Comparison of ENCODE assay signal across 8 cellular contexts in the genomic region with DNA sequence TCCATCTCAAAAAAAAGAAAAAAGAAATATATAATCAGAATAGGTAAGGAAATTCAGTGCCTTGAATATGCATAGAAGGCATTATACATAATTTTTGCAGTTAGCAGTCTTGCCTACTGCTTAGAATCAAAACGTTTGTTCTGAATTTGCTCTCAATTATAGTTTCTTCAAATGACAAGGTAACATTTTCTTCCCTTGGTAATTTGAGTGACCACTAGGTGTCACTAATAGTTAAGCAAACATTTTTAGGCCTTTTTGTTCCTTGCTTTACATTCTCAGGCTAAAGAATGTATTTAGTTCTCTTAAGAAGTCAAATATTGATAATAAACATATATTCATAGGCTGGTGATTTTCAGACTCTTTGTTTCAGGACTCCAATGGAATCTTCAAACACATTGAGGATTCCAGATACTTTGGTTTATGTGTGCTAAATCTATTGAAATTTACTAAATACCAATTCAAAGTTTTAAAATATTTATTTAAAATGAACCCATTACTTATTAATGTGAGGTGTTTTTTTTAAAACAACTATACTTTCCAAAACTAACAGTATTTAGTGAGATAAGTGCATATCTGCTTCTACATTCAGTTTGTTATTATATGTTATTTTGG. TPM values are rescaled to one million over a fixed set of nuclear protein-coding genes. Genes with fewer than 3 reads are reported as not detected.
DNase-seq lines count a peak whose midpoint lies in the region; ATAC-seq and TF ChIP-seq lines count a peak whose summit lies in the region.

No MANE protein-coding gene starts in this region.

- H3K4me1 ChIP-seq in tibial artery: no peaks in the 10 kb centered on the region

- no peak overlapping the region for H3K27ac ChIP-seq in tibial artery

- H3K4me3 Mint-ChIP-seq in WTC11: no peak overlapping the region

- DNase-seq in NCI-H2107 treated with DMSO at 0.1 percent for 48 hours (lab: John Stamatoyannopoulos, UW; ENCODE audit: unreplicated experiment) (peak; percentile 6), NCI-H2107 (lab: John Stamatoyannopoulos, UW) (no peak), MV-4-11 (lab: John Stamatoyannopoulos, UW) (peak; percentile 50), WTC11 (ENCODE audit: low spot score) (no peak), iPS DF 4.7 (ENCODE audit: extremely low read depth, low spot score) (peak; percentile 16), tibial artery (no peak)
- no peak for DNase-seq in activated T-cell treated with anti-CD3 and anti-CD28 coated beads, Interleukin-2, amount 50 U/mL, for 1 hour

- POLR2A ChIA-PET in WTC11 (lab: Charles Lee): no interaction called here

- peaks cover 14 to 44% (median 21%) of the 10 kb centered on the region in 3 donors for H3K36me3 ChIP-seq in tibial artery

- no peaks in the 10 kb centered on the region for H3K4me1 Mint-ChIP-seq in WTC11

- intact Hi-C loops in tibial artery (cut with DNase I; ENCODE audit: low total_unique reads): loop anchor here (5.0 kb wide), 1 partner anchor 107 kb away; no protein-coding TSS in a partner anchor

- no peaks in the 10 kb centered on the region for H3K9me3 ChIP-seq in tibial artery

- no peak overlapping the region for H3K27ac Mint-ChIP-seq in WTC11

- ATAC-seq in WTC11: no peak
- ATAC-seq in GM19463 (IDR thresholded peaks at IDR 0.05; ENCODE audit: unreplicated experiment): no peak

- TF ChIP-seq CTCF in WTC11 (IDR thresholded peaks at IDR 0.05) (peak; percentile 48; the same call in 1 of the 2 replicates), tibial artery (IDR thresholded peaks at IDR 0.05) (peak; percentile 53 to 63)

- no peaks in the 10 kb centered on the region for H3K27me3 ChIP-seq in tibial artery

- no peak overlapping the region for H3K4me3 ChIP-seq in tibial artery

- no peaks in the 10 kb centered on the region for H3K27me3 Mint-ChIP-seq in WTC11 (ENCODE audit: low read depth)

- H3K36me3 Mint-ChIP-seq in WTC11: peaks cover 66% of the 10 kb centered on the region

- CTCF ChIA-PET in WTC11 (lab: Charles Lee): interaction anchor here (1.3 kb wide), 1 partner anchor 105 kb away, joined by 11 read pairs; no protein-coding TSS in a partner anchor

- H3K9me3 Mint-ChIP-seq in WTC11: no peaks in the 10 kb centered on the region

TF ChIP-seq in WTC11, 78 proteins besides CTCF, POLR2A, EP300 and RAD21:
- TF ChIP-seq FOXP1 (CRISPR knock-in tag; IDR thresholded peaks at IDR 0.05; ENCODE audit: borderline replicate concordance): no peak
- no peak for TF ChIP-seq FOXK1 (CRISPR knock-in tag; IDR thresholded peaks at IDR 0.05)
- TF ChIP-seq, protein P1, sequence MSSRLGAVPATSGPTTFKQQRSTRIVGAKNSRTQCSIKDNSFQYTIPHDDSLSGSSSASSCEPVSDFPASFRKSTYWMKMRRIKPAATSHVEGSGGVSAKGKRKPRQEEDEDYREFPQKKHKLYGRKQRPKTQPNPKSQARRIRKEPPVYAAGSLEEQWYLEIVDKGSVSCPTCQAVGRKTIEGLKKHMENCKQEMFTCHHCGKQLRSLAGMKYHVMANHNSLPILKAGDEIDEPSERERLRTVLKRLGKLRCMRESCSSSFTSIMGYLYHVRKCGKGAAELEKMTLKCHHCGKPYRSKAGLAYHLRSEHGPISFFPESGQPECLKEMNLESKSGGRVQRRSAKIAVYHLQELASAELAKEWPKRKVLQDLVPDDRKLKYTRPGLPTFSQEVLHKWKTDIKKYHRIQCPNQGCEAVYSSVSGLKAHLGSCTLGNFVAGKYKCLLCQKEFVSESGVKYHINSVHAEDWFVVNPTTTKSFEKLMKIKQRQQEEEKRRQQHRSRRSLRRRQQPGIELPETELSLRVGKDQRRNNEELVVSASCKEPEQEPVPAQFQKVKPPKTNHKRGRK (CRISPR knock-in tag; IDR thresholded peaks at IDR 0.05; ENCODE audit: borderline replicate concordance): no peak
- no peak for TF ChIP-seq SP1 (CRISPR knock-in tag; conservative IDR thresholded peaks at IDR 0.05)
- TF ChIP-seq ZNF317 (CRISPR knock-in tag; IDR thresholded peaks at IDR 0.05; ENCODE audit: borderline replicate concordance, low read depth): no peak
- TF ChIP-seq ZBTB21 (CRISPR knock-in tag; IDR thresholded peaks at IDR 0.05; ENCODE audit: borderline replicate concordance): no peak
- TF ChIP-seq TP53 (CRISPR knock-in tag; IDR thresholded peaks at IDR 0.05): no peak
- TF ChIP-seq, protein P2, sequence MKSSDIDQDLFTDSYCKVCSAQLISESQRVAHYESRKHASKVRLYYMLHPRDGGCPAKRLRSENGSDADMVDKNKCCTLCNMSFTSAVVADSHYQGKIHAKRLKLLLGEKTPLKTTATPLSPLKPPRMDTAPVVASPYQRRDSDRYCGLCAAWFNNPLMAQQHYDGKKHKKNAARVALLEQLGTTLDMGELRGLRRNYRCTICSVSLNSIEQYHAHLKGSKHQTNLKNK (CRISPR knock-in tag; IDR thresholded peaks at IDR 0.05): no peak
- TF ChIP-seq, protein P3, sequence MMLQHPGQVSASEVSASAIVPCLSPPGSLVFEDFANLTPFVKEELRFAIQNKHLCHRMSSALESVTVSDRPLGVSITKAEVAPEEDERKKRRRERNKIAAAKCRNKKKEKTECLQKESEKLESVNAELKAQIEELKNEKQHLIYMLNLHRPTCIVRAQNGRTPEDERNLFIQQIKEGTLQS (CRISPR knock-in tag; conservative IDR thresholded peaks at IDR 0.05): no peak
- no peak for TF ChIP-seq ZNF121 (CRISPR knock-in tag; IDR thresholded peaks at IDR 0.05)
- TF ChIP-seq ZNF423 (CRISPR knock-in tag; IDR thresholded peaks at IDR 0.05): no peak
- no peak for TF ChIP-seq ZNF416 (CRISPR knock-in tag; IDR thresholded peaks at IDR 0.05)
- TF ChIP-seq ZNF138 (CRISPR knock-in tag; conservative IDR thresholded peaks at IDR 0.05): no peak
- TF ChIP-seq ATF1 (CRISPR knock-in tag; IDR thresholded peaks at IDR 0.05): no peak
- TF ChIP-seq, protein P4, sequence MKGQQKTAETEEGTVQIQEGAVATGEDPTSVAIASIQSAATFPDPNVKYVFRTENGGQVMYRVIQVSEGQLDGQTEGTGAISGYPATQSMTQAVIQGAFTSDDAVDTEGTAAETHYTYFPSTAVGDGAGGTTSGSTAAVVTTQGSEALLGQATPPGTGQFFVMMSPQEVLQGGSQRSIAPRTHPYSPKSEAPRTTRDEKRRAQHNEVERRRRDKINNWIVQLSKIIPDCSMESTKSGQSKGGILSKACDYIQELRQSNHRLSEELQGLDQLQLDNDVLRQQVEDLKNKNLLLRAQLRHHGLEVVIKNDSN (CRISPR knock-in tag; IDR thresholded peaks at IDR 0.05): no peak
- TF ChIP-seq, protein P5, sequence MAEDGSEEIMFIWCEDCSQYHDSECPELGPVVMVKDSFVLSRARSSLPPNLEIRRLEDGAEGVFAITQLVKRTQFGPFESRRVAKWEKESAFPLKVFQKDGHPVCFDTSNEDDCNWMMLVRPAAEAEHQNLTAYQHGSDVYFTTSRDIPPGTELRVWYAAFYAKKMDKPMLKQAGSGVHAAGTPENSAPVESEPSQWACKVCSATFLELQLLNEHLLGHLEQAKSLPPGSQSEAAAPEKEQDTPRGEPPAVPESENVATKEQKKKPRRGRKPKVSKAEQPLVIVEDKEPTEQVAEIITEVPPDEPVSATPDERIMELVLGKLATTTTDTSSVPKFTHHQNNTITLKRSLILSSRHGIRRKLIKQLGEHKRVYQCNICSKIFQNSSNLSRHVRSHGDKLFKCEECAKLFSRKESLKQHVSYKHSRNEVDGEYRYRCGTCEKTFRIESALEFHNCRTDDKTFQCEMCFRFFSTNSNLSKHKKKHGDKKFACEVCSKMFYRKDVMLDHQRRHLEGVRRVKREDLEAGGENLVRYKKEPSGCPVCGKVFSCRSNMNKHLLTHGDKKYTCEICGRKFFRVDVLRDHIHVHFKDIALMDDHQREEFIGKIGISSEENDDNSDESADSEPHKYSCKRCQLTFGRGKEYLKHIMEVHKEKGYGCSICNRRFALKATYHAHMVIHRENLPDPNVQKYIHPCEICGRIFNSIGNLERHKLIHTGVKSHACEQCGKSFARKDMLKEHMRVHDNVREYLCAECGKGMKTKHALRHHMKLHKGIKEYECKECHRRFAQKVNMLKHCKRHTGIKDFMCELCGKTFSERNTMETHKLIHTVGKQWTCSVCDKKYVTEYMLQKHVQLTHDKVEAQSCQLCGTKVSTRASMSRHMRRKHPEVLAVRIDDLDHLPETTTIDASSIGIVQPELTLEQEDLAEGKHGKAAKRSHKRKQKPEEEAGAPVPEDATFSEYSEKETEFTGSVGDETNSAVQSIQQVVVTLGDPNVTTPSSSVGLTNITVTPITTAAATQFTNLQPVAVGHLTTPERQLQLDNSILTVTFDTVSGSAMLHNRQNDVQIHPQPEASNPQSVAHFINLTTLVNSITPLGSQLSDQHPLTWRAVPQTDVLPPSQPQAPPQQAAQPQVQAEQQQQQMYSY (CRISPR knock-in tag; IDR thresholded peaks at IDR 0.05): no peak
- TF ChIP-seq, protein P6, sequence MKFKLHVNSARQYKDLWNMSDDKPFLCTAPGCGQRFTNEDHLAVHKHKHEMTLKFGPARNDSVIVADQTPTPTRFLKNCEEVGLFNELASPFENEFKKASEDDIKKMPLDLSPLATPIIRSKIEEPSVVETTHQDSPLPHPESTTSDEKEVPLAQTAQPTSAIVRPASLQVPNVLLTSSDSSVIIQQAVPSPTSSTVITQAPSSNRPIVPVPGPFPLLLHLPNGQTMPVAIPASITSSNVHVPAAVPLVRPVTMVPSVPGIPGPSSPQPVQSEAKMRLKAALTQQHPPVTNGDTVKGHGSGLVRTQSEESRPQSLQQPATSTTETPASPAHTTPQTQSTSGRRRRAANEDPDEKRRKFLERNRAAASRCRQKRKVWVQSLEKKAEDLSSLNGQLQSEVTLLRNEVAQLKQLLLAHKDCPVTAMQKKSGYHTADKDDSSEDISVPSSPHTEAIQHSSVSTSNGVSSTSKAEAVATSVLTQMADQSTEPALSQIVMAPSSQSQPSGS (CRISPR knock-in tag; IDR thresholded peaks at IDR 0.05; ENCODE audit: borderline replicate concordance, low read depth): no peak
- TF ChIP-seq TCF7 (CRISPR knock-in tag; IDR thresholded peaks at IDR 0.05; ENCODE audit: low read depth): no peak

RNA-seq across cellular contexts. Expression of a gene that starts 55.0 kb away (rescaled TPM):
- total RNA-seq in WTC11 (2021): 4.7 to 5.6 TPM (median 5.1 TPM) in 3 replicates

Comparison
In these comparisons a context has a peak if more than half of its experiments do, and no peak if none do; other contexts are left out.
1. DNase-seq: peak in NCI-H2107 treated with DMSO at 0.1 percent for 48 hours (single experiment), MV-4-11 (single experiment) and iPS DF 4.7 (single experiment); none in NCI-H2107 (single experiment), WTC11 (single experiment), tibial artery (0 of 2) and activated T-cell treated with anti-CD3 and anti-CD28 coated beads, Interleukin-2, amount 50 U/mL, for 1 hour (single experiment).